In genomic region chr4:1233641-1234277, GRCh38 we compare ENCODE assay signal across 12 cellular contexts. TPM values are rescaled to one million over a fixed set of nuclear protein-coding genes. Genes with fewer than 3 reads are reported as not detected.
DNase-seq lines count a peak whose midpoint lies in the region; ATAC-seq and TF ChIP-seq lines count a peak whose summit lies in the region.
"Had no signal": no experiment of that assay in that cellular context is flagged by ENCODE, and none has a peak within 500 bp of the region (broad histone marks: within the 10 kb centered on the region; RNA-seq: fewer than 3 reads in every experiment).

No MANE protein-coding gene starts in this region.

- H3K4me3 ChIP-seq in NT2/D1 (ENCODE audit: insufficient read length, low read depth) = no peak overlapping the region
- H3K4me3 ChIP-seq in left lung = no peak overlapping the region
- no peak overlapping the region for H3K4me3 ChIP-seq in stomach
- H3K4me3 ChIP-seq: ascending aorta had no signal

- no peak for DNase-seq in NT2/D1 (ENCODE audit: low read depth, low spot score)
- DNase-seq in dermis blood vessel endothelial cell = peak; percentile 61
- peak in 1 of 2 donors; percentile 68 for DNase-seq in left lung
- DNase-seq in stomach = no peak
- no peak for DNase-seq in EL
- no peak for DNase-seq in NCI-H1694 treated with DMSO at 0.1 percent for 48 hours (lab: John Stamatoyannopoulos, UW)
- no peak for DNase-seq in left colon
- DNase-seq: activated B cell treated with CpG ODN at 0.5 μM for 24 hours, GOT3, NCI-H526 had no signal

- intact Hi-C loops in left lung (cut with DNase I) = no loop called here
- intact Hi-C loops in stomach (cut with DNase I; ENCODE audit: low total_unique reads) = no loop called here
- intact Hi-C loops in left colon (cut with DNase I, micrococcal nuclease) = no loop called here

- TF ChIP-seq EP300 in stomach (IDR thresholded peaks at IDR 0.05) = no peak

- TF ChIP-seq CTCF in left lung (IDR thresholded peaks at IDR 0.05) = peak; percentile 14 to 30
- peak in 1 of 7 experiments; percentile 10 for TF ChIP-seq CTCF in stomach (IDR thresholded peaks at IDR 0.05)

- H3K4me1 ChIP-seq in NT2/D1 (ENCODE audit: insufficient read depth, insufficient read length) = peaks cover 19% of the 10 kb centered on the region
- peaks cover 16 to 22% of the 10 kb centered on the region in 2 donors for H3K4me1 ChIP-seq in left lung
- peaks cover 0 to 26% (median 20%) of the 10 kb centered on the region in 4 donors for H3K4me1 ChIP-seq in stomach
- H3K4me1 ChIP-seq: ascending aorta had no signal

- TF ChIP-seq POLR2A in stomach (IDR thresholded peaks at IDR 0.05) = no peak

- H3K36me3 ChIP-seq in NT2/D1 (ENCODE audit: insufficient read depth, insufficient read length, low read length) (peaks cover 96% of the 10 kb centered on the region), left lung (peaks cover 0 to 88% of the 10 kb centered on the region in 2 donors), stomach (peaks cover 64 to 100% (median 99%) of the 10 kb centered on the region in 4 donors)

- ATAC-seq in left lung (peak; percentile 54), left colon (no peak), HG02642 (IDR thresholded peaks at IDR 0.05; ENCODE audit: poor library complexity, unreplicated experiment) (no peak)

- peak overlapping the region; percentile 13 for H3K9ac ChIP-seq in NT2/D1 (ENCODE audit: insufficient read length, low read depth)

- H3K27ac ChIP-seq in left lung = peak overlapping the region; percentile 26 to 46
- H3K27ac ChIP-seq in stomach = peak overlapping the region in 3 of 5 donors; percentile 14 to 54 (median 46)

- 71 to 76% (median 73%) methylated on average over 23 to 29 of the region's 29 CpGs for WGBS in stomach, 5 donors

- H3K27me3 ChIP-seq in NT2/D1 (ENCODE audit: insufficient read depth, insufficient read length) = no peaks in the 10 kb centered on the region
- H3K27me3 ChIP-seq in left lung = no peaks in the 10 kb centered on the region
- H3K27me3 ChIP-seq in stomach = no peaks in the 10 kb centered on the region
- H3K27me3 ChIP-seq: ascending aorta had no signal

- H3K9me3 ChIP-seq in NT2/D1 (ENCODE audit: insufficient read depth, low read length) = no peaks in the 10 kb centered on the region
- no peaks in the 10 kb centered on the region for H3K9me3 ChIP-seq in left lung
- no peaks in the 10 kb centered on the region for H3K9me3 ChIP-seq in stomach
- H3K9me3 ChIP-seq: ascending aorta had no signal

RNA-seq across cellular contexts. Expression of gene CTBP1, which starts 15.2 kb away (rescaled TPM):
- total RNA-seq in dermis blood vessel endothelial cell = 268 and 424 TPM in 2 replicates
- total RNA-seq in left lung = 100 to 1,000 TPM; 146 to 167 TPM
- 100 to 1,000 TPM in 3 of 5 donors, 10 to 100 TPM in 2; 85.0 to 415 (median 227) TPM for total RNA-seq in stomach
- 10 to 100 TPM; 72.7 to 90.4 (median 83.5) TPM for polyA plus RNA-seq in stomach
- total RNA-seq in left colon = 100 to 1,000 TPM; 156 to 180 TPM

RNA-seq across cellular contexts. Expression of gene MAEA, which starts 55.9 kb away (rescaled TPM):
- 74.4 and 75.9 TPM in 2 replicates for total RNA-seq in dermis blood vessel endothelial cell
- 10 to 100 TPM; 43.8 to 56.3 TPM for total RNA-seq in left lung
- 100 to 1,000 TPM in 3 of 5 donors, 10 to 100 TPM in 2; 34.0 to 295 (median 103) TPM for total RNA-seq in stomach
- polyA plus RNA-seq in stomach = 10 to 100 TPM; 42.3 to 48.4 (median 42.8) TPM
- total RNA-seq in left colon = 100 to 1,000 TPM in 1 of 2 donors, 10 to 100 TPM in 1; 88.7 to 101 TPM
